ENCODE assay signal across 22 cellular contexts in the genomic region with DNA sequence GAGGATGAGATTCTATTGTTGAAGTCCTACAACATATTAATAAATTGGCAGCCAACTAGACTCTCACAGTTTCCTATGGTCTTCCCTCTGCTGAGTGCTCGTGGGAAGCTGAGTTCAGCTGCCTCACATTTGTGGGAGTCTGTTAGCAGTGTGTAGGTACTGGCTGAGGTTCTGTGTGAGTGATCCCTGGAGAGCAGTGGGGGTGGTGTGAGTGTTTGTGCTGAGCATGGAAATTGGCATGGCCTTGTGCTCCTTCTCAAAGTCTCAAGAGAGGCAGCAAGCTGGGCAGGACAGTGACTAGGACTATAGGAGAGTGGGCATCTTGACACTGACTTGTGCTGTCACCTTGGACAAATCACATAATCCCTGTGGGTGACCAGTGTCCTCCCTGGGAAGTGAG.
DNase-seq lines count a peak whose midpoint lies in the region; ATAC-seq, FAIRE-seq and TF ChIP-seq lines count a peak whose summit lies in the region.
"Had no signal": no experiment of that assay in that cellular context is flagged by ENCODE, and none has a peak within 500 bp of the region (broad histone marks: within the 10 kb centered on the region; RNA-seq: fewer than 3 reads in every experiment).

No MANE protein-coding gene starts in this region.

- H3K27ac ChIP-seq in DND-41 (ENCODE audit: low read length) (no peak overlapping the region), aorta (ENCODE audit: low read depth in 1 of 2, low read length in 2 of 2) (no peak overlapping the region)
- H3K27ac ChIP-seq: A549, GM23248 had no signal

- ATAC-seq in DND-41 (ENCODE audit: insufficient read depth, low read depth) = no peak
- peak; percentile 13 for ATAC-seq in stimulated activated effector memory CD8-positive, alpha-beta T cell treated with anti-CD3 and anti-CD28 coated beads, Interleukin-12 subunit alpha, Interleukin-12 subunit beta, amount 100 ng/mL, for 72 hours
- peak; percentile 43 for ATAC-seq in aorta (ENCODE audit: low FRiP score)
- ATAC-seq: A549 had no signal

- TF ChIP-seq POLR2A in GM12891 (IDR thresholded peaks at IDR 0.05; ENCODE audit: low read depth, low read length) = no peak

- peaks cover 4% of the 10 kb centered on the region for H3K27me3 Mint-ChIP-seq in glutamatergic neuron (ENCODE audit: unreplicated experiment)
- H3K27me3 Mint-ChIP-seq: CD4-positive, alpha-beta memory T cell had no signal

- peak overlapping the region; percentile 69 for H3K27ac Mint-ChIP-seq in glutamatergic neuron (ENCODE audit: unreplicated experiment)
- no peak overlapping the region for H3K27ac Mint-ChIP-seq in stimulated activated effector memory CD8-positive, alpha-beta T cell treated with anti-CD3 and anti-CD28 coated beads, Interleukin-12 subunit alpha, Interleukin-12 subunit beta, amount 100 ng/mL, for 72 hours

- peaks cover 4% of the 10 kb centered on the region for H3K9me3 Mint-ChIP-seq in glutamatergic neuron (ENCODE audit: unreplicated experiment)
- H3K9me3 Mint-ChIP-seq in stimulated activated effector memory CD8-positive, alpha-beta T cell treated with anti-CD3 and anti-CD28 coated beads, Interleukin-12 subunit alpha, Interleukin-12 subunit beta, amount 100 ng/mL, for 72 hours = no peaks in the 10 kb centered on the region

- peak overlapping the region; percentile 5; the same call in 1 of the 2 replicates for H2AFZ ChIP-seq in DND-41 (ENCODE audit: low read depth, low read length)
- H2AFZ ChIP-seq: GM23248 had no signal

- no peak for FAIRE-seq in GM12891 (lab: Jason Lieb, UNC)
- FAIRE-seq: A549, G401.6, GM19239, H1 had no signal

- WGBS in aorta, 2 donors = 0 to 1% methylated on average over 1 of the region's 1 CpG

- H3K36me3 Mint-ChIP-seq in glutamatergic neuron (ENCODE audit: unreplicated experiment) = no peaks in the 10 kb centered on the region
- H3K36me3 Mint-ChIP-seq in stimulated activated effector memory CD8-positive, alpha-beta T cell treated with anti-CD3 and anti-CD28 coated beads, Interleukin-12 subunit alpha, Interleukin-12 subunit beta, amount 100 ng/mL, for 72 hours = no peaks in the 10 kb centered on the region
- H3K36me3 Mint-ChIP-seq: CD4-positive, alpha-beta memory T cell had no signal

- DNase-seq in DND-41 (no peak), glutamatergic neuron (no peak), aorta (no peak), AG20443 (ENCODE audit: low spot score) (no peak), GM12891 (ENCODE audit: insufficient read length, low spot score) (no peak)
- no peak for DNase-seq in stimulated activated effector memory CD8-positive, alpha-beta T cell treated with anti-CD3 and anti-CD28 coated beads, Interleukin-12 subunit alpha, Interleukin-12 subunit beta, amount 100 ng/mL, for 72 hours (ENCODE audit: low spot score in 2 of 2)
- DNase-seq in stimulated activated CD8-positive, alpha-beta memory T cell treated with anti-CD3 and anti-CD28 coated beads, Interleukin-4, amount 100 ng/mL, for 48 hours = no peak
- DNase-seq: 8988T; ACHN; C1 segment of cervical spinal cord; Calu3; CD4-positive, alpha-beta memory T cell; COR-L47; DMS53; DMS79 treated with DMSO at 0.1 percent for 48 hours; GM23248; H7; HCEC 1CT had no signal

- no peaks in the 10 kb centered on the region for H3K4me1 ChIP-seq in DND-41 (ENCODE audit: insufficient read depth, low read length)
- H3K4me1 ChIP-seq in aorta (ENCODE audit: control insufficient read depth in 1 of 2, insufficient read depth in 2 of 2, low read length in 2 of 2) = no peaks in the 10 kb centered on the region
- H3K4me1 ChIP-seq: A549 had no signal

- H3K4me1 Mint-ChIP-seq in glutamatergic neuron (ENCODE audit: low read depth, unreplicated experiment) = peaks cover 16% of the 10 kb centered on the region
- no peaks in the 10 kb centered on the region for H3K4me1 Mint-ChIP-seq in stimulated activated effector memory CD8-positive, alpha-beta T cell treated with anti-CD3 and anti-CD28 coated beads, Interleukin-12 subunit alpha, Interleukin-12 subunit beta, amount 100 ng/mL, for 72 hours
- H3K4me1 Mint-ChIP-seq: CD4-positive, alpha-beta memory T cell had no signal

- H3K9me3 ChIP-seq in DND-41 (ENCODE audit: insufficient read depth, low read length, severe bottlenecking) = no peaks in the 10 kb centered on the region
- H3K9me3 ChIP-seq in aorta (ENCODE audit: control insufficient read depth, low read length) = no peaks in the 10 kb centered on the region
- H3K9me3 ChIP-seq: A549 had no signal

- TF ChIP-seq CTCF in DND-41 (IDR thresholded peaks at IDR 0.05; ENCODE audit: borderline replicate concordance, extremely low read depth, low read length, poor library complexity, severe bottlenecking) = no peak
- TF ChIP-seq CTCF in glutamatergic neuron (IDR thresholded peaks at IDR 0.05; ENCODE audit: partially characterized antibody, unreplicated experiment) = no peak

- no peaks in the 10 kb centered on the region for H3K27me3 ChIP-seq in DND-41 (ENCODE audit: insufficient read depth, low read length, poor library complexity)
- H3K27me3 ChIP-seq in aorta (ENCODE audit: control insufficient read depth in 1 of 2, insufficient read depth in 2 of 2, low read length in 1 of 2) = no peaks in the 10 kb centered on the region

- H3K4me2 ChIP-seq in DND-41 (ENCODE audit: insufficient read depth, low read length) = no peak overlapping the region
- H3K4me2 ChIP-seq: A549 had no signal

- H3K4me3 ChIP-seq in DND-41 (ENCODE audit: low read depth in 1 of 2, low read length in 2 of 2) (no peak overlapping the region), aorta (ENCODE audit: low read length in 2 of 2) (no peak overlapping the region)
- H3K4me3 ChIP-seq: A549, GM23248 had no signal

- H4K20me1 ChIP-seq in DND-41 (ENCODE audit: insufficient read depth, low read length) = no peaks in the 10 kb centered on the region

- H3K36me3 ChIP-seq in DND-41 (ENCODE audit: insufficient read depth, low read length) = no peaks in the 10 kb centered on the region
- H3K36me3 ChIP-seq in aorta (ENCODE audit: control insufficient read depth in 1 of 2, insufficient read depth in 2 of 2, low read length in 1 of 2) = no peaks in the 10 kb centered on the region

- intact Hi-C loops in aorta (cut with DNase I) = no loop called here

- peak overlapping the region; percentile 13 for H3K4me3 Mint-ChIP-seq in glutamatergic neuron (ENCODE audit: unreplicated experiment)
- H3K4me3 Mint-ChIP-seq in stimulated activated effector memory CD8-positive, alpha-beta T cell treated with anti-CD3 and anti-CD28 coated beads, Interleukin-12 subunit alpha, Interleukin-12 subunit beta, amount 100 ng/mL, for 72 hours = no peak overlapping the region
- H3K4me3 Mint-ChIP-seq: CD4-positive, alpha-beta memory T cell had no signal

- H3K79me2 ChIP-seq in DND-41 (ENCODE audit: insufficient read depth, low read length) = no peaks in the 10 kb centered on the region

- no peak overlapping the region for H3K9ac ChIP-seq in DND-41 (ENCODE audit: low read depth, low read length)
- H3K9ac ChIP-seq: GM23248 had no signal

TF ChIP-seq in GM12891, 5 proteins besides CTCF, POLR2A, EP300 and RAD21:
- TF ChIP-seq SPI1 (IDR thresholded peaks at IDR 0.05; ENCODE audit: low read depth, low read length) (no peak), PAX5 (IDR thresholded peaks at IDR 0.05; ENCODE audit: insufficient read depth, low read length, severe bottlenecking) (no peak), POLR2AphosphoS5 (IDR thresholded peaks at IDR 0.05; ENCODE audit: low read depth, low read length) (no peak), POU2F2 (IDR thresholded peaks at IDR 0.05; ENCODE audit: low read depth, low read length) (no peak), TAF1 (IDR thresholded peaks at IDR 0.05; ENCODE audit: low read depth, low read length) (no peak)
